In the genomic region with DNA sequence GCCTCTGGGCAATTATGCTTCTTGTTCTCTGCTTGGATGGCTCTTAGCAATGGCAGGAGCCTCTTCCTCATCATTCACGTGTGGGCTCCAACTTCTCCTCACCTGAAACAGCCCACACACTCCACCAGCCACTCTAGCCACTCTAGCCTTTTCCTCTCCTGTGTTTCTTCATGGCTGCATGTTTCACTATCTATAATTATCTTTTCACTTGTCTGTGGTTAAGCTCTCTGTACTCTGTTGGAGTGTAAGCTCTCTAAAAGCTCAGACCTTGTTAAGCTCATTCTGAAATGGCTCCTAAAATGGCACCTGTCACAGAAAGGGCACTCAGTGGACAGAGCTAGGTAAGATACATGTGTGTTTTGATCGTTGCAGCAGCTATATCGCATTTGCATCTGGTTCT, we compare ENCODE assay signal across 21 cellular contexts.
DNase-seq lines count a peak whose midpoint lies in the region; ATAC-seq and TF ChIP-seq lines count a peak whose summit lies in the region.
"Had no signal": no experiment of that assay in that cellular context is flagged by ENCODE, and none has a peak within 500 bp of the region (broad histone marks: within the 10 kb centered on the region; RNA-seq: fewer than 3 reads in every experiment).

No MANE protein-coding gene starts in this region.

- H3K9me3 Mint-ChIP-seq in activated CD4-positive, alpha-beta T cell treated with anti-CD3 and anti-CD28 coated beads for 36 hours (ENCODE audit: low read depth) = peaks cover 5% of the 10 kb centered on the region

- H3K27me3 Mint-ChIP-seq in activated CD4-positive, alpha-beta T cell treated with anti-CD3 and anti-CD28 coated beads for 36 hours = no peaks in the 10 kb centered on the region
- H3K27me3 Mint-ChIP-seq: progenitor cell of endocrine pancreas had no signal

- H3K9me2 ChIP-seq in OCI-LY7 (ENCODE audit: insufficient read depth, low read length) = no peaks in the 10 kb centered on the region

- peak overlapping the region; percentile 82 for H3K27ac ChIP-seq in OCI-LY7 (ENCODE audit: low read depth, low read length, poor library complexity, severe bottlenecking)
- H3K27ac ChIP-seq: C4-2B, epithelial cell of prostate, gastrocnemius medialis, stomach had no signal

- H3K27ac Mint-ChIP-seq in activated CD4-positive, alpha-beta T cell treated with anti-CD3 and anti-CD28 coated beads for 36 hours = peak overlapping the region; percentile 70
- H3K27ac Mint-ChIP-seq: progenitor cell of endocrine pancreas had no signal

- intact Hi-C loops in activated CD4-positive, alpha-beta T cell treated with anti-CD3 and anti-CD28 coated beads for 36 hours (cut with DNase I, micrococcal nuclease) = no loop called here
- intact Hi-C loops in OCI-LY7 (cut with micrococcal nuclease; ENCODE audit: unreplicated experiment) = loop anchor here (10.0 kb wide), 1 partner anchor 57 kb away; no protein-coding TSS in a partner anchor

- no TSS peak for BruUV-seq in OCI-LY7 (replicated peaks; lab: Mats Ljungman, UMichigan)

- H2AFZ ChIP-seq in OCI-LY7 (ENCODE audit: low read length) = no peak overlapping the region

- DNase-seq in activated CD4-positive, alpha-beta T cell treated with anti-CD3 and anti-CD28 coated beads for 36 hours = no peak
- no peak for DNase-seq in activated CD4-positive, alpha-beta T cell treated with anti-CD3 and anti-CD28 coated beads for 48 hours
- DNase-seq in OCI-LY7 (ENCODE audit: low spot score) (no peak), myocyte (ENCODE audit: low read depth) (peak; percentile 37), kidney glomerular epithelial cell (lab: John Stamatoyannopoulos, UW) (no peak), NCI-H526 (lab: John Stamatoyannopoulos, UW) (no peak)
- no peak for DNase-seq in stimulated activated CD4-positive, alpha-beta T cell treated with anti-CD3 and anti-CD28 coated beads, Interleukin-15, amount 100 ng/mL, for 24 hours
- DNase-seq: activated gamma-delta T cell treated with Interleukin-2 at 50 U/mL for 16 hours; cortex of kidney; DMS153; gastrocnemius medialis; left ventricle myocardium superior; NCI-H187; NCI-H510A treated with DMSO at 0.1 percent for 48 hours; stimulated activated CD4-positive, alpha-beta T cell treated with anti-CD3 and anti-CD28 coated beads, Interleukin-12 subunit alpha, Interleukin-12 subunit beta, amount 100 ng/mL, for 4 hours; stomach had no signal

- H3K4me1 Mint-ChIP-seq in activated CD4-positive, alpha-beta T cell treated with anti-CD3 and anti-CD28 coated beads for 36 hours = peaks cover 62% of the 10 kb centered on the region

- peaks cover 48% of the 10 kb centered on the region; the same call in 1 of the 2 replicates for H3K79me2 ChIP-seq in OCI-LY7 (ENCODE audit: insufficient read depth, low read depth, low read length)

- ATAC-seq in activated CD4-positive, alpha-beta T cell treated with anti-CD3 and anti-CD28 coated beads for 36 hours = no peak
- peak; percentile 48 for ATAC-seq in GM19395 (IDR thresholded peaks at IDR 0.05; ENCODE audit: unreplicated experiment)
- ATAC-seq: gastrocnemius medialis, left ventricle myocardium superior had no signal

- H3K4me3 ChIP-seq in OCI-LY7 (ENCODE audit: low read depth, low read length, poor library complexity, severe bottlenecking) = peak overlapping the region; percentile 39
- H3K4me3 ChIP-seq: gastrocnemius medialis, HAP-1, stomach had no signal

- H3K36me3 ChIP-seq in OCI-LY7 (ENCODE audit: insufficient read depth, low read length) = 0 out of 2 replicates have a peak, but pooled peaks cover 9% of the 10 kb centered on the region
- H3K36me3 ChIP-seq: gastrocnemius medialis, HAP-1, stomach had no signal

- no peaks in the 10 kb centered on the region for H3K9me3 ChIP-seq in OCI-LY7 (ENCODE audit: low read length)
- H3K9me3 ChIP-seq: gastrocnemius medialis, HAP-1 had no signal

- H4K20me1 ChIP-seq in OCI-LY7 (ENCODE audit: insufficient read depth, low read length) = no peaks in the 10 kb centered on the region

- POLR2A ChIA-PET in activated CD4-positive, alpha-beta T cell treated with anti-CD3 and anti-CD28 coated beads for 36 hours (lab: Charles Lee) = no interaction called here
- POLR2A ChIA-PET in OCI-LY7 (lab: Charles Lee) = interaction anchor here (0.8 to 1.8 kb wide), 8 partner anchors 14 to 73 kb away, joined by 3 to 10 read pairs (median 4); no protein-coding TSS in a partner anchor

- H3K36me3 Mint-ChIP-seq in activated CD4-positive, alpha-beta T cell treated with anti-CD3 and anti-CD28 coated beads for 36 hours (ENCODE audit: low read depth) = peaks cover 14% of the 10 kb centered on the region

- peaks cover 91% of the 10 kb centered on the region for H3K4me1 ChIP-seq in OCI-LY7 (ENCODE audit: insufficient read depth, low read length, poor library complexity, severe bottlenecking)
- H3K4me1 ChIP-seq: gastrocnemius medialis had no signal

- H3K4me3 Mint-ChIP-seq in activated CD4-positive, alpha-beta T cell treated with anti-CD3 and anti-CD28 coated beads for 36 hours = no peak overlapping the region

- no peak for TF ChIP-seq CTCF in OCI-LY7 (conservative IDR thresholded peaks at IDR 0.05; ENCODE audit: low read length)

- CTCF ChIA-PET in activated CD4-positive, alpha-beta T cell treated with anti-CD3 and anti-CD28 coated beads for 36 hours (lab: Charles Lee) = interaction anchor here (0.8 to 1.2 kb wide), 2 partner anchors 41 to 49 kb away, joined by 3 read pairs; no protein-coding TSS in a partner anchor
- CTCF ChIA-PET in OCI-LY7 (lab: Charles Lee; ENCODE audit: unreplicated experiment) = no interaction called here

- H3K4me2 ChIP-seq in OCI-LY7 (ENCODE audit: low read length) = peak overlapping the region; percentile 66
